In the genomic region with DNA sequence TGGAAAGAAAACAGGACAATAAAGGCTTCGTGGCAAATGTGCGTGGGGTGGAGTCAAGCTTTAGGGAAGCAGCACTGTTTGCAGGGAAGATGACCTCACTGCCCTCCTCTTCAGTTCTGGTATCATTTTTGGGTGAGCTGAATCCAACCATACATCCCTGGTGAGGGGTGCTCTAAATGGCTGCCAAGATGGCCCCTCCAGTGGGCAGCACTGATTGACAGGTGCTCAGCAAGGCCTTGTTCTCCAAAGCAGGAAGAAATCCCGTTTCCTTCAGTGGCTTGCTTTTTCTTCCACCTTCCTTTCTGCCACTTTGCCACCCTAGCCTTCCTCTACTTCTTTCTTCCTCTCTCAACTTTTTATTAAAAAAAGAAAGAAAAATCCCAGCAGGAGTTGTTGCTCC, we compare ENCODE assay signal across 1 cellular context.
TF ChIP-seq lines count a peak whose summit lies in the region.

No MANE protein-coding gene starts in this region.

TF ChIP-seq in HepG2, 621 proteins besides CTCF, POLR2A, EP300 and RAD21 (continued from another document):
- TF ChIP-seq, protein P1, sequence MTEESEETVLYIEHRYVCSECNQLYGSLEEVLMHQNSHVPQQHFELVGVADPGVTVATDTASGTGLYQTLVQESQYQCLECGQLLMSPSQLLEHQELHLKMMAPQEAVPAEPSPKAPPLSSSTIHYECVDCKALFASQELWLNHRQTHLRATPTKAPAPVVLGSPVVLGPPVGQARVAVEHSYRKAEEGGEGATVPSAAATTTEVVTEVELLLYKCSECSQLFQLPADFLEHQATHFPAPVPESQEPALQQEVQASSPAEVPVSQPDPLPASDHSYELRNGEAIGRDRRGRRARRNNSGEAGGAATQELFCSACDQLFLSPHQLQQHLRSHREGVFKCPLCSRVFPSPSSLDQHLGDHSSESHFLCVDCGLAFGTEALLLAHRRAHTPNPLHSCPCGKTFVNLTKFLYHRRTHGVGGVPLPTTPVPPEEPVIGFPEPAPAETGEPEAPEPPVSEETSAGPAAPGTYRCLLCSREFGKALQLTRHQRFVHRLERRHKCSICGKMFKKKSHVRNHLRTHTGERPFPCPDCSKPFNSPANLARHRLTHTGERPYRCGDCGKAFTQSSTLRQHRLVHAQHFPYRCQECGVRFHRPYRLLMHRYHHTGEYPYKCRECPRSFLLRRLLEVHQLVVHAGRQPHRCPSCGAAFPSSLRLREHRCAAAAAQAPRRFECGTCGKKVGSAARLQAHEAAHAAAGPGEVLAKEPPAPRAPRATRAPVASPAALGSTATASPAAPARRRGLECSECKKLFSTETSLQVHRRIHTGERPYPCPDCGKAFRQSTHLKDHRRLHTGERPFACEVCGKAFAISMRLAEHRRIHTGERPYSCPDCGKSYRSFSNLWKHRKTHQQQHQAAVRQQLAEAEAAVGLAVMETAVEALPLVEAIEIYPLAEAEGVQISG (CRISPR knock-in tag; IDR thresholded peaks at IDR 0.05): no peak
TF ChIP-seq in HepG2: peak in this region for 1.
